ENCODE assay signal across 8 cellular contexts in genomic region chr12:45726594-45727300, GRCh38. TPM values are rescaled to one million over a fixed set of nuclear protein-coding genes. Genes with fewer than 3 reads are reported as not detected.
A peak's percentile ranks its signal among the peaks of the same experiment; 100 is the strongest.
DNase-seq lines count a peak whose midpoint lies in the region; ATAC-seq lines count a peak whose summit lies in the region.

No MANE protein-coding gene starts in this region.

- H3K9me3 ChIP-seq in aorta (ENCODE audit: control insufficient read depth, low read length) = no peaks in the 10 kb centered on the region

- H3K4me3 ChIP-seq in aorta (ENCODE audit: low read length in 2 of 2) = peak overlapping the region; percentile 46 to 72

- peak overlapping the region; percentile 44 to 76 for H3K27ac ChIP-seq in aorta (ENCODE audit: low read depth in 1 of 2, low read length in 2 of 2)

- H3K27me3 ChIP-seq in aorta (ENCODE audit: control insufficient read depth in 1 of 2, insufficient read depth in 2 of 2, low read length in 1 of 2) = no peaks in the 10 kb centered on the region

- WGBS in aorta, 2 donors = 0% methylated on average over 42 of the region's 42 CpGs

- H3K36me3 ChIP-seq in aorta (ENCODE audit: control insufficient read depth in 1 of 2, insufficient read depth in 2 of 2, low read length in 1 of 2) = no peaks in the 10 kb centered on the region

- H3K4me1 ChIP-seq in aorta (ENCODE audit: control insufficient read depth in 1 of 2, insufficient read depth in 2 of 2, low read length in 2 of 2) = peaks cover 3% of the 10 kb centered on the region in 2 donors

- DNase-seq in DMS 273 (lab: John Stamatoyannopoulos, UW; ENCODE audit: unreplicated experiment) (peak; percentile 78), DMS 273 treated with DMSO at 0.1 percent for 48 hours (lab: John Stamatoyannopoulos, UW) (no peak), NCI-H526 (lab: John Stamatoyannopoulos, UW) (peak; percentile 69 to 81), glomerular visceral epithelial cell (ENCODE audit: extremely low spot score) (peak; percentile 38), nucleus accumbens (lab: John Stamatoyannopoulos, UW) (peak in 46 of 56 donors; percentile 41 to 90 (median 74)), aorta (peak; percentile 76 to 89)
- DNase-seq in activated naive CD4-positive, alpha-beta T cell (lab: John Stamatoyannopoulos, UW) = peak in 3 of 4 experiments; percentile 26 to 34 (median 27)

- intact Hi-C loops in aorta (cut with DNase I) = loop anchor here (5.0 to 10.0 kb wide), 6 partner anchors 172 to 542 kb away; partner anchors contain the start of gene ANO6 (in 2 of the 2)

- ATAC-seq in aorta (ENCODE audit: low FRiP score) = peak; percentile 17
- no peak for ATAC-seq in GM21526 (IDR thresholded peaks at IDR 0.05; ENCODE audit: low FRiP score, unreplicated experiment)

RNA-seq across cellular contexts. Expression of gene ARID2, which starts 2.8 kb away (rescaled TPM):
- total RNA-seq in aorta = 10 to 100 TPM; 41.7 to 50.3 TPM
- 1 to 10 TPM; 2.9 to 6.5 TPM for polyA plus RNA-seq in aorta
